Comparison of ENCODE assay signal across 25 cellular contexts in the genomic region with DNA sequence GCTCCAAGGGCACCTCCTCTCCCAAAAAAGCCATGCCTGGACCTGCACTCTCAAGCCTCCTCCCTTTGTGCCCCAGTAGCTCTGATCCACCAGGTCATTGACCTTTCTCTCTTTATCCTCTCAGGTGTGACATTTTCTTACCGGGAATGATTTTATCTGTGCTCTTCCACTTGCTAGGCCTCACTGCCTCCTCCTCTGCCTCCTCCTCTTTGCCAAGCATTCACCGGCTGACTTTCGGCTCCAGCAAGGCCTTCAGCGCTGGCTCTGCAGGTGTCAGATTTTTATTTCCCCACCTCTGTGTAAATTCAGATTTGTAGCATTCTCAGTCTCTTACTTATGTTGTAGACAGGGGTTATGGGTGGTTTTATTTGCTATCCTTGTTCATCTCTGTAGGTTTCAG.
"Had no signal": no experiment of that assay in that cellular context is flagged by ENCODE, and none has a peak within 500 bp of the region (broad histone marks: within the 10 kb centered on the region; RNA-seq: fewer than 3 reads in every experiment).

No MANE protein-coding gene starts in this region.

- H3K4me3 Mint-ChIP-seq: activated CD4-positive, alpha-beta memory T cell treated with anti-CD3 and anti-CD28 coated beads for 36 hours; activated CD4-positive, alpha-beta T cell treated with anti-CD3 and anti-CD28 coated beads for 36 hours; activated CD4-positive, alpha-beta T cell treated with anti-CD3 and anti-CD28 coated beads, Interleukin-2, amount 10 ng/mL, durations not matched to agents 24 days and 14 days; activated CD8-positive, alpha-beta memory T cell treated with anti-CD3 and anti-CD28 coated beads, Interleukin-2, amount 10 ng/mL, durations not matched to agents 7 days and 5 days; activated CD8-positive, alpha-beta T cell treated with anti-CD3 and anti-CD28 coated beads, Interleukin-2, amount 10 ng/mL, durations not matched to agents 7 days and 5 days; activated naive CD4-positive, alpha-beta T cell treated with anti-CD3 and anti-CD28 coated beads, Interleukin-2, amount 10 ng/mL, durations not matched to agents 7 days and 5 days; activated naive CD8-positive, alpha-beta T cell treated with anti-CD3 and anti-CD28 coated beads, Interleukin-2, amount 10 ng/mL, durations not matched to agents 7 days and 5 days; brain had no signal

- H3K27me3 Mint-ChIP-seq: activated CD4-positive, alpha-beta T cell treated with anti-CD3 and anti-CD28 coated beads for 36 hours; activated naive CD4-positive, alpha-beta T cell treated with anti-CD3 and anti-CD28 coated beads, Interleukin-2, amount 10 ng/mL, durations not matched to agents 7 days and 5 days; brain had no signal

- ATAC-seq: activated CD4-positive, alpha-beta T cell treated with anti-CD3 and anti-CD28 coated beads for 36 hours; activated CD8-positive, alpha-beta memory T cell treated with anti-CD3 and anti-CD28 coated beads, Interleukin-2, amount 10 ng/mL, durations not matched to agents 7 days and 5 days; activated CD8-positive, alpha-beta T cell treated with anti-CD3 and anti-CD28 coated beads, Interleukin-2, amount 10 ng/mL, durations not matched to agents 7 days and 5 days; activated naive CD4-positive, alpha-beta T cell treated with anti-CD3 and anti-CD28 coated beads, Interleukin-2, amount 50 U/mL, for 72 hours; esophagus mucosa had no signal

- H3K27ac ChIP-seq: ascending aorta, breast epithelium, cardiac muscle cell, colonic mucosa had no signal

- H3K9me3 ChIP-seq: ascending aorta, colonic mucosa had no signal

- H3K9me3 Mint-ChIP-seq: activated CD4-positive, alpha-beta memory T cell treated with anti-CD3 and anti-CD28 coated beads for 36 hours; activated CD4-positive, alpha-beta T cell treated with anti-CD3 and anti-CD28 coated beads, Interleukin-2, amount 10 ng/mL, durations not matched to agents 24 days and 14 days; activated naive CD4-positive, alpha-beta T cell treated with anti-CD3 and anti-CD28 coated beads, Interleukin-2, amount 10 ng/mL, durations not matched to agents 7 days and 5 days; activated naive CD4-positive, alpha-beta T cell treated with anti-CD3 and anti-CD28 coated beads, Interleukin-2, amount 50 U/mL, for 72 hours; activated naive CD8-positive, alpha-beta T cell treated with anti-CD3 and anti-CD28 coated beads, Interleukin-2, amount 10 ng/mL, durations not matched to agents 7 days and 5 days had no signal

- H3K4me3 ChIP-seq: ascending aorta, breast epithelium, cardiac muscle cell, colonic mucosa had no signal

- H3K27me3 ChIP-seq: ascending aorta, breast epithelium, cardiac muscle cell, colonic mucosa had no signal

- H3K36me3 Mint-ChIP-seq: activated CD4-positive, alpha-beta memory T cell treated with anti-CD3 and anti-CD28 coated beads for 36 hours; activated CD8-positive, alpha-beta memory T cell treated with anti-CD3 and anti-CD28 coated beads, Interleukin-2, amount 10 ng/mL, durations not matched to agents 7 days and 5 days; activated naive CD4-positive, alpha-beta T cell treated with anti-CD3 and anti-CD28 coated beads, Interleukin-2, amount 10 ng/mL, durations not matched to agents 7 days and 5 days; activated naive CD4-positive, alpha-beta T cell treated with anti-CD3 and anti-CD28 coated beads, Interleukin-2, amount 50 U/mL, for 72 hours; activated naive CD8-positive, alpha-beta T cell treated with anti-CD3 and anti-CD28 coated beads, Interleukin-2, amount 10 ng/mL, durations not matched to agents 7 days and 5 days had no signal

- H3K4me1 Mint-ChIP-seq: activated CD4-positive, alpha-beta T cell treated with anti-CD3 and anti-CD28 coated beads for 36 hours; activated CD4-positive, alpha-beta T cell treated with anti-CD3 and anti-CD28 coated beads, Interleukin-2, amount 10 ng/mL, durations not matched to agents 24 days and 14 days; activated CD8-positive, alpha-beta memory T cell treated with anti-CD3 and anti-CD28 coated beads, Interleukin-2, amount 10 ng/mL, durations not matched to agents 7 days and 5 days; activated naive CD4-positive, alpha-beta T cell treated with anti-CD3 and anti-CD28 coated beads, Interleukin-2, amount 10 ng/mL, durations not matched to agents 7 days and 5 days; activated naive CD8-positive, alpha-beta T cell treated with anti-CD3 and anti-CD28 coated beads, Interleukin-2, amount 10 ng/mL, durations not matched to agents 7 days and 5 days had no signal

- H3K4me1 ChIP-seq: ascending aorta, breast epithelium, colonic mucosa had no signal

- DNase-seq: activated CD4-positive, alpha-beta memory T cell treated with anti-CD3 and anti-CD28 coated beads for 36 hours; activated CD4-positive, alpha-beta T cell treated with anti-CD3 and anti-CD28 coated beads for 36 hours; activated CD4-positive, alpha-beta T cell treated with anti-CD3 and anti-CD28 coated beads, Interleukin-2, amount 10 ng/mL, durations not matched to agents 24 days and 14 days; activated CD4-positive, CD25-positive, alpha-beta regulatory T cell; activated CD4-positive, CD25-positive, alpha-beta regulatory T cell treated with anti-CD3 and anti-CD28 coated beads, Interleukin-2, amount 50 U/mL, for 72 hours; activated CD8-positive, alpha-beta memory T cell treated with anti-CD3 and anti-CD28 coated beads, Interleukin-2, amount 10 ng/mL, durations not matched to agents 7 days and 5 days; activated CD8-positive, alpha-beta memory T cell treated with anti-CD3 and anti-CD28 coated beads, Interleukin-2, amount 50 U/mL, for 4 hours; activated CD8-positive, alpha-beta T cell treated with anti-CD3 and anti-CD28 coated beads, Interleukin-2, amount 10 ng/mL, durations not matched to agents 7 days and 5 days; activated gamma-delta T cell; activated naive CD4-positive, alpha-beta T cell; activated naive CD4-positive, alpha-beta T cell treated with anti-CD3 and anti-CD28 coated beads, Interleukin-2, amount 10 ng/mL, durations not matched to agents 7 days and 5 days; activated naive CD8-positive, alpha-beta T cell treated with anti-CD3 and anti-CD28 coated beads, Interleukin-2, amount 10 ng/mL, durations not matched to agents 7 days and 5 days; activated T-cell treated with anti-CD3 and anti-CD28 coated beads, Interleukin-2, amount 50 U/mL, for 1 hour; activated T-cell treated with anti-CD3 and anti-CD28 coated beads, Interleukin-2, amount 50 U/mL, for 48 hours; central memory CD4-positive, alpha-beta T cell; cerebellar nuclear complex; colonic mucosa; effector CD8-positive, alpha-beta T cell; T-helper 2 cell had no signal

- H3K36me3 ChIP-seq: ascending aorta, breast epithelium, cardiac muscle cell, colonic mucosa had no signal

- H3K27ac Mint-ChIP-seq: activated CD4-positive, alpha-beta memory T cell treated with anti-CD3 and anti-CD28 coated beads for 36 hours; activated CD4-positive, alpha-beta T cell treated with anti-CD3 and anti-CD28 coated beads for 36 hours; activated CD4-positive, alpha-beta T cell treated with anti-CD3 and anti-CD28 coated beads, Interleukin-2, amount 10 ng/mL, durations not matched to agents 24 days and 14 days; activated CD8-positive, alpha-beta memory T cell treated with anti-CD3 and anti-CD28 coated beads, Interleukin-2, amount 10 ng/mL, durations not matched to agents 7 days and 5 days; activated CD8-positive, alpha-beta T cell treated with anti-CD3 and anti-CD28 coated beads, Interleukin-2, amount 10 ng/mL, durations not matched to agents 7 days and 5 days; activated naive CD4-positive, alpha-beta T cell treated with anti-CD3 and anti-CD28 coated beads, Interleukin-2, amount 10 ng/mL, durations not matched to agents 7 days and 5 days; activated naive CD4-positive, alpha-beta T cell treated with anti-CD3 and anti-CD28 coated beads, Interleukin-2, amount 50 U/mL, for 72 hours; activated naive CD8-positive, alpha-beta T cell treated with anti-CD3 and anti-CD28 coated beads, Interleukin-2, amount 10 ng/mL, durations not matched to agents 7 days and 5 days had no signal
